ENCODE assay signal across 8 cellular contexts in genomic region chr10:102815790-102816549, GRCh38. TPM values are rescaled to one million over a fixed set of nuclear protein-coding genes. Genes with fewer than 3 reads are reported as not detected.
DNase-seq lines count a peak whose midpoint lies in the region; ATAC-seq and TF ChIP-seq lines count a peak whose summit lies in the region.

No MANE protein-coding gene starts in this region.

- peak overlapping the region; percentile 94 for H3K14ac ChIP-seq in IMR-90 (replicated peaks; ENCODE audit: low read depth, low read length)

- 13% methylated on average over 5 of the region's 12 CpGs; no CpG with 5 or more reads in 1 of the 2 experiments for WGBS in IMR-90 (ENCODE audit: extremely low coverage in 2 of 2, insufficient read length in 1 of 2), 2 experiments
- WGBS in right lobe of liver (ENCODE audit: insufficient coverage, low coverage, low lambda C conversion rate, missing lambda C conversion rate), result 52% methylated on average over 7 of the region's 12 CpGs

- H2AK9ac ChIP-seq in IMR-90 (replicated peaks; ENCODE audit: low read depth, low read length, poor library complexity), result peak overlapping the region; percentile 74

- TF ChIP-seq RAD21 in IMR-90 (IDR thresholded peaks at IDR 0.05; ENCODE audit: low read length), result no peak

- H3K27ac ChIP-seq in IMR-90 (ENCODE audit: insufficient read depth, low read length), result peak overlapping the region; percentile 74
- peak overlapping the region; percentile 81 to 87 (median 82) for H3K27ac ChIP-seq in right lobe of liver
- H3K27ac ChIP-seq in substantia nigra (ENCODE audit: low read depth, low read length, poor library complexity, severe bottlenecking), result peak overlapping the region; percentile 69

- H3K4me3 ChIP-seq in IMR-90 (ENCODE audit: insufficient read depth, low read depth, low read length), result no peak overlapping the region
- no peak overlapping the region for H3K4me3 ChIP-seq in cardiac fibroblast (replicated peaks in 1 of 2; ENCODE audit: low read depth in 2 of 2, low read length in 2 of 2)
- H3K4me3 ChIP-seq in right lobe of liver, result no peak overlapping the region

- H4K20me1 ChIP-seq in IMR-90 (ENCODE audit: insufficient read depth, low read length), result no peaks in the 10 kb centered on the region

- H3K4me1 ChIP-seq in IMR-90 (ENCODE audit: control insufficient read depth, insufficient read depth, low read length) (peaks cover 27% of the 10 kb centered on the region), right lobe of liver (peaks cover 0 to 36% (median 19%) of the 10 kb centered on the region in 4 donors)

- H3K27me3 ChIP-seq in IMR-90 (ENCODE audit: control insufficient read depth, insufficient read depth, low read length), result no peaks in the 10 kb centered on the region
- H3K27me3 ChIP-seq in right lobe of liver, result no peaks in the 10 kb centered on the region

- peak; percentile 96 for DNase-seq in IMR-90
- peak; percentile 96 to 98 for DNase-seq in cardiac fibroblast (ENCODE audit: low read depth in 2 of 2)
- DNase-seq in right lobe of liver, result peak in 2 of 3 donors; percentile 39 to 51
- peak in 14 of 49 donors; percentile 11 to 57 (median 46) for DNase-seq in substantia nigra (lab: John Stamatoyannopoulos, UW)
- no peak for DNase-seq in GM13977 (ENCODE audit: low spot score)

- peak overlapping the region; percentile 95 for H2BK120ac ChIP-seq in IMR-90 (ENCODE audit: low read depth, low read length)

- no TSS peak for BruUV-seq in IMR-90 (replicated peaks; lab: Mats Ljungman, UMichigan)

- peaks cover 29% of the 10 kb centered on the region for H3K9me1 ChIP-seq in IMR-90 (ENCODE audit: insufficient read depth, low read length)

- no peaks in the 10 kb centered on the region for H3K9me3 ChIP-seq in IMR-90 (ENCODE audit: control insufficient read depth, insufficient read depth, low read length)
- no peaks in the 10 kb centered on the region for H3K9me3 ChIP-seq in right lobe of liver

- H2BK15ac ChIP-seq in IMR-90 (ENCODE audit: low read depth, low read length), result peak overlapping the region; percentile 37; the same call in 2 of the 3 replicates

- H2BK5ac ChIP-seq in IMR-90 (ENCODE audit: low read depth, low read length, poor library complexity, severe bottlenecking), result peak overlapping the region; percentile 88

- H3K36me3 ChIP-seq in IMR-90 (ENCODE audit: control insufficient read depth, insufficient read depth, low read length), result peaks cover 35% of the 10 kb centered on the region
- H3K36me3 ChIP-seq in right lobe of liver, result peaks cover 0 to 24% (median 4%) of the 10 kb centered on the region in 4 donors

- intact Hi-C loops in IMR-90 (cut with micrococcal nuclease) (loop anchor here (2.0 kb wide), 1 partner anchor 63 kb away; no protein-coding TSS in a partner anchor), right lobe of liver (cut with DNase I) (no loop called here)

- H3K9ac ChIP-seq in IMR-90 (ENCODE audit: low read depth, low read length), result peak overlapping the region; percentile 35

- peak overlapping the region; percentile 29 to 84 for H4K8ac ChIP-seq in IMR-90 (ENCODE audit: low read depth in 2 of 2, low read length in 2 of 2)

- peak overlapping the region; percentile 79 for H2AFZ ChIP-seq in IMR-90 (replicated peaks; ENCODE audit: low read length, poor library complexity)

- H3K23ac ChIP-seq in IMR-90 (ENCODE audit: low read depth, low read length), result peak overlapping the region; percentile 90

- peaks cover 0 to 27% of the 10 kb centered on the region in 2 experiments; a peak in 2 of 4 replicates for H3K79me1 ChIP-seq in IMR-90 (ENCODE audit: low read depth in 1 of 2, low read length in 2 of 2)

- POLR2A ChIA-PET in IMR-90 (lab: Charles Lee; ENCODE audit: unreplicated experiment), result interaction anchor here (0.5 kb wide), 1 partner anchor 1015 kb away, joined by 14 read pairs; no protein-coding TSS in a partner anchor

- peak overlapping the region; percentile 62 for H2AK5ac ChIP-seq in IMR-90 (ENCODE audit: low read depth, low read length)

- H3K4me2 ChIP-seq in IMR-90 (ENCODE audit: low read depth, low read length), result peak overlapping the region; percentile 36

- peak; percentile 63 for TF ChIP-seq POLR2A in IMR-90 (IDR thresholded peaks at IDR 0.05; ENCODE audit: low read depth, low read length)
- peak; percentile 50 for TF ChIP-seq POLR2A in right lobe of liver (IDR thresholded peaks at IDR 0.05)

- H4K91ac ChIP-seq in IMR-90 (ENCODE audit: insufficient read depth, low read depth, low read length), result peak overlapping the region; percentile 77

- dilution Hi-C loops in IMR-90 (cut with HindIII; ENCODE audit: low sequenced_read_pairs, unreplicated experiment), result no loop called here

- TF ChIP-seq CTCF in IMR-90 (conservative IDR thresholded peaks at IDR 0.05; ENCODE audit: low read depth, low read length) (no peak), cardiac fibroblast (IDR thresholded peaks at IDR 0.05; ENCODE audit: low read depth, low read length) (no peak), right lobe of liver (IDR thresholded peaks at IDR 0.05) (no peak), GM13977 (IDR thresholded peaks at IDR 0.05; ENCODE audit: extremely low read depth, insufficient read depth, missing control alignments) (no peak)

- H2BK20ac ChIP-seq in IMR-90 (ENCODE audit: low read depth, low read length), result peak overlapping the region; percentile 92

- in situ Hi-C loops in IMR-90 (cut with MboI; ENCODE audit: low sequenced_read_pairs) (no loop called here), GM13977 (cut with MboI; ENCODE audit: low pct_unique_long_range_greater_than_20kb, low sequenced_read_pairs, unreplicated experiment) (no loop called here)

- peak overlapping the region; percentile 93 for H3K4ac ChIP-seq in IMR-90 (ENCODE audit: low read depth, low read length)

- ATAC-seq in IMR-90 (ENCODE audit: low read depth) (peak; percentile 79), right lobe of liver (peak; percentile 31 to 53 (median 38)), GM21447 (IDR thresholded peaks at IDR 0.05; ENCODE audit: unreplicated experiment) (no peak), GM19455 (IDR thresholded peaks at IDR 0.05; ENCODE audit: unreplicated experiment) (no peak), HG02973 (IDR thresholded peaks at IDR 0.05; ENCODE audit: unreplicated experiment) (no peak)

- CTCF ChIA-PET in IMR-90 (lab: Yijun Ruan, JAX), result interaction anchor here (0.7 kb wide), 1 partner anchor 8 kb away, joined by 6 read pairs; no protein-coding TSS in a partner anchor

- peak overlapping the region; percentile 57 for H3K56ac ChIP-seq in IMR-90 (ENCODE audit: extremely low read depth, insufficient read depth, low read length)

- peak overlapping the region; percentile 67 for H4K5ac ChIP-seq in IMR-90 (ENCODE audit: low read depth, low read length)

- H3K18ac ChIP-seq in IMR-90 (ENCODE audit: low read depth, low read length), result peak overlapping the region; percentile 77

TF ChIP-seq in IMR-90, 13 proteins besides CTCF, POLR2A, EP300 and RAD21 (continues in another document):
- TF ChIP-seq NFE2L2 (IDR thresholded peaks at IDR 0.05; ENCODE audit: low read depth, low read length) (no peak), FOS (IDR thresholded peaks at IDR 0.05; ENCODE audit: low read depth, low read length) (peak; percentile 29; the same call in 1 of the 2 replicates), MAFK (IDR thresholded peaks at IDR 0.05; ENCODE audit: low read depth, low read length) (peak; percentile 43), BHLHE40 (IDR thresholded peaks at IDR 0.05; ENCODE audit: low read depth, low read length) (peak; percentile 88), SMC3 (IDR thresholded peaks at IDR 0.05; ENCODE audit: low read depth, low read length) (0 out of 2 replicates have a peak, but pooled peaks have one; percentile 12), RCOR1 (IDR thresholded peaks at IDR 0.05; ENCODE audit: insufficient replicate concordance, low read length) (no peak), CEBPB (IDR thresholded peaks at IDR 0.05; ENCODE audit: low read depth, low read length) (peak; percentile 71), CHD1 (IDR thresholded peaks at IDR 0.05; ENCODE audit: low read depth, low read length) (no peak), MXI1 (IDR thresholded peaks at IDR 0.05; ENCODE audit: borderline replicate concordance, low read depth, low read length) (peak; percentile 62; the same call in 1 of the 2 replicates), RFX5 (IDR thresholded peaks at IDR 0.05; ENCODE audit: low read depth, low read length) (no peak)
- TF ChIP-seq, protein P1, sequence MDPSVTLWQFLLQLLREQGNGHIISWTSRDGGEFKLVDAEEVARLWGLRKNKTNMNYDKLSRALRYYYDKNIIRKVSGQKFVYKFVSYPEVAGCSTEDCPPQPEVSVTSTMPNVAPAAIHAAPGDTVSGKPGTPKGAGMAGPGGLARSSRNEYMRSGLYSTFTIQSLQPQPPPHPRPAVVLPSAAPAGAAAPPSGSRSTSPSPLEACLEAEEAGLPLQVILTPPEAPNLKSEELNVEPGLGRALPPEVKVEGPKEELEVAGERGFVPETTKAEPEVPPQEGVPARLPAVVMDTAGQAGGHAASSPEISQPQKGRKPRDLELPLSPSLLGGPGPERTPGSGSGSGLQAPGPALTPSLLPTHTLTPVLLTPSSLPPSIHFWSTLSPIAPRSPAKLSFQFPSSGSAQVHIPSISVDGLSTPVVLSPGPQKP (IDR thresholded peaks at IDR 0.05; ENCODE audit: borderline replicate concordance, low read depth, low read length), result no peak
- TF ChIP-seq, protein P2, sequence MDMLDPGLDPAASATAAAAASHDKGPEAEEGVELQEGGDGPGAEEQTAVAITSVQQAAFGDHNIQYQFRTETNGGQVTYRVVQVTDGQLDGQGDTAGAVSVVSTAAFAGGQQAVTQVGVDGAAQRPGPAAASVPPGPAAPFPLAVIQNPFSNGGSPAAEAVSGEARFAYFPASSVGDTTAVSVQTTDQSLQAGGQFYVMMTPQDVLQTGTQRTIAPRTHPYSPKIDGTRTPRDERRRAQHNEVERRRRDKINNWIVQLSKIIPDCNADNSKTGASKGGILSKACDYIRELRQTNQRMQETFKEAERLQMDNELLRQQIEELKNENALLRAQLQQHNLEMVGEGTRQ (IDR thresholded peaks at IDR 0.05; ENCODE audit: low read depth, low read length), result peak; percentile 17; the same call in 1 of the 2 replicates

RNA-seq across cellular contexts. Expression of gene CYP17A1, which starts 21.2 kb away (rescaled TPM):
- total RNA-seq in IMR-90 (2012; rRNA removed), result not detected in 2 replicates
- not detected in 2 replicates for polyA plus RNA-seq in IMR-90 (2012; rRNA removed)
- not detected in 2 replicates for polyA plus RNA-seq in IMR-90 (2012; cell fraction: cytosol; rRNA removed)
- polyA plus RNA-seq in IMR-90 (2012; cell fraction: nucleus; rRNA removed; ENCODE audit: low replicate concordance), result not detected in 2 replicates
- total RNA-seq in right lobe of liver, result 1 to 10 TPM in 4 of 6 experiments, under 1 TPM in 2; 0.61 to 4.2 (median 1.5) TPM

RNA-seq across cellular contexts. Expression of gene BORCS7, which starts 38.1 kb away (rescaled TPM):
- total RNA-seq in IMR-90 (2012; rRNA removed), result 8.8 and 20.3 TPM in 2 replicates
- 17.4 and 19.4 TPM in 2 replicates for polyA plus RNA-seq in IMR-90 (2012; rRNA removed)
- 4.0 and 6.7 TPM in 2 replicates for polyA plus RNA-seq in IMR-90 (2012; cell fraction: cytosol; rRNA removed)
- polyA plus RNA-seq in IMR-90 (2012; cell fraction: nucleus; rRNA removed; ENCODE audit: low replicate concordance), result 2.3 and 8.4 TPM in 2 replicates
- 10 to 100 TPM; 14.2 to 36.4 (median 28.1) TPM for total RNA-seq in right lobe of liver

RNA-seq across cellular contexts. Expression of gene AS3MT, which starts 53.3 kb away (rescaled TPM):
- total RNA-seq in IMR-90 (2012; rRNA removed) (3.6 and 7.5 TPM in 2 replicates), right lobe of liver (10 to 100 TPM in 4 of 6 experiments, 1 to 10 TPM in 2; 5.3 to 23.2 (median 14.4) TPM)
- 2.1 and 2.7 TPM in 2 replicates for polyA plus RNA-seq in IMR-90 (2012; rRNA removed)
- 1.5 and 1.6 TPM in 2 replicates for polyA plus RNA-seq in IMR-90 (2012; cell fraction: cytosol; rRNA removed)
- 0.78 and 4.2 TPM in 2 replicates for polyA plus RNA-seq in IMR-90 (2012; cell fraction: nucleus; rRNA removed; ENCODE audit: low replicate concordance)

Comparison
In these comparisons a context has a peak if more than half of its experiments do, and no peak if none do; other contexts are left out.
1. ATAC-seq: peak in IMR-90 (single experiment) and right lobe of liver (4 of 4); none in GM21447 (single experiment), GM19455 (single experiment) and HG02973 (single experiment).
2. Peak in every context shown above with its lines, with median percentiles within 50 percentile points of each other: H3K27ac ChIP-seq.